ENCODE assay signal across 20 cellular contexts in the genomic region with DNA sequence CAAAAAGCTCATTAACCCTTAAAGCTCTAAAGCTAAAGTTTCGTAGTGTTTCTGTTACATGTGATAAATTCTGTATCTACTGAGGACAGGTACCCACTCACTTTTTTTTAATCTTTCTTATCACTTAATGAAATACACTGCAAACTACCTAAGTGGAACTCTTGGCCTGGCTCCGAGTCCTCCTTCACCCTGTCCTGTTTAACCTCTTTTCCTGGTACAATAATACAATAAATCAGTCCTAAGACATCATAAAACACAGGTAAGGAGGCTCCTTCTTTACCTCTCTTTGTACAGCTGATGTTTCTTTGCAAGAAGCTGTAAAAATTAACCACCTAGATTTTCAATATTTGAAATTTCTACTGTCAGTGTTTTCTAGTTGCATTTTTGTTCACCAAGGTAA. TPM values are rescaled to one million over a fixed set of nuclear protein-coding genes. Genes with fewer than 3 reads are reported as not detected.
A peak's percentile ranks its signal among the peaks of the same experiment; 100 is the strongest.
DNase-seq lines count a peak whose midpoint lies in the region; ATAC-seq and TF ChIP-seq lines count a peak whose summit lies in the region.
"Had no signal": no experiment of that assay in that cellular context is flagged by ENCODE, and none has a peak within 500 bp of the region (broad histone marks: within the 10 kb centered on the region; RNA-seq: fewer than 3 reads in every experiment).

No MANE protein-coding gene starts in this region.

- H3K4me3 ChIP-seq in left ventricle myocardium inferior (no peak overlapping the region), mesendoderm (ENCODE audit: low read length) (no peak overlapping the region), gastrocnemius medialis (peak overlapping the region in 1 of 4 donors; percentile 3), transverse colon (no peak overlapping the region), HAP-1 (no peak overlapping the region), vagina (no peak overlapping the region), spleen (no peak overlapping the region)
- H3K4me3 ChIP-seq: GM23338 had no signal

- H3K79me1 ChIP-seq in mesendoderm (ENCODE audit: low read length): peaks cover 1% of the 10 kb centered on the region

- peak overlapping the region; percentile 96 for H2BK15ac ChIP-seq in mesendoderm (replicated peaks; ENCODE audit: low read depth)

- H3K4me2 ChIP-seq in mesendoderm (ENCODE audit: low read length): no peak overlapping the region
- H3K4me2 ChIP-seq: GM23338 had no signal

- TF ChIP-seq POLR2A in gastrocnemius medialis (IDR thresholded peaks at IDR 0.05) (no peak), transverse colon (IDR thresholded peaks at IDR 0.05) (no peak), vagina (IDR thresholded peaks at IDR 0.05) (no peak), spleen (IDR thresholded peaks at IDR 0.05) (no peak)

- H3K56ac ChIP-seq in mesendoderm (ENCODE audit: low read length): peak overlapping the region; percentile 22

- H4K8ac ChIP-seq in mesendoderm (ENCODE audit: low read depth, low read length): no peak overlapping the region

- H3K27me3 ChIP-seq in left ventricle myocardium inferior (ENCODE audit: low read depth): no peaks in the 10 kb centered on the region
- H3K27me3 ChIP-seq in mesendoderm (ENCODE audit: insufficient read depth, low read length, poor library complexity): no peaks in the 10 kb centered on the region
- no peaks in the 10 kb centered on the region for H3K27me3 ChIP-seq in gastrocnemius medialis
- H3K27me3 ChIP-seq in transverse colon: no peaks in the 10 kb centered on the region
- H3K27me3 ChIP-seq in HAP-1 (ENCODE audit: low read depth): no peaks in the 10 kb centered on the region
- H3K27me3 ChIP-seq in vagina: no peaks in the 10 kb centered on the region
- H3K27me3 ChIP-seq in spleen (replicated peaks in 1 of 7): no peaks in the 10 kb centered on the region

- ATAC-seq in gastrocnemius medialis: no peak
- ATAC-seq: GM23338 had no signal

- TF ChIP-seq CTCF in left ventricle myocardium inferior (IDR thresholded peaks at IDR 0.05; ENCODE audit: borderline replicate concordance) (no peak), gastrocnemius medialis (IDR thresholded peaks at IDR 0.05 in 4 of 5, conservative IDR thresholded peaks at IDR 0.05 in 1 of 5) (no peak), transverse colon (IDR thresholded peaks at IDR 0.05) (no peak), vagina (IDR thresholded peaks at IDR 0.05) (no peak), spleen (IDR thresholded peaks at IDR 0.05 in 8 of 11, conservative IDR thresholded peaks at IDR 0.05 in 3 of 11) (no peak)

- H4K5ac ChIP-seq in mesendoderm (ENCODE audit: low read length): no peak overlapping the region

- H2AK5ac ChIP-seq in mesendoderm (ENCODE audit: low read length): no peak overlapping the region

- H2BK120ac ChIP-seq in mesendoderm (ENCODE audit: low read depth, low read length): no peak overlapping the region

- peaks cover 86% of the 10 kb centered on the region for H3K4me1 ChIP-seq in left ventricle myocardium inferior
- H3K4me1 ChIP-seq in mesendoderm (ENCODE audit: control insufficient read depth, low read depth, low read length): peaks cover 5% of the 10 kb centered on the region
- H3K4me1 ChIP-seq in gastrocnemius medialis: peaks cover 61 to 69% of the 10 kb centered on the region in 2 donors
- peaks cover 9 to 41% (median 20%) of the 10 kb centered on the region in 4 donors for H3K4me1 ChIP-seq in transverse colon
- H3K4me1 ChIP-seq in HAP-1: peaks cover 21% of the 10 kb centered on the region
- H3K4me1 ChIP-seq in vagina: peaks cover 33% of the 10 kb centered on the region
- no peaks in the 10 kb centered on the region for H3K4me1 ChIP-seq in spleen

- H2BK5ac ChIP-seq in mesendoderm (ENCODE audit: low read length): no peak overlapping the region

- peak overlapping the region; percentile 90 for H3K27ac ChIP-seq in left ventricle myocardium inferior (replicated peaks)
- no peak overlapping the region for H3K27ac ChIP-seq in mesendoderm (ENCODE audit: low read depth, low read length)
- peak overlapping the region; percentile 24 to 93 (median 75) for H3K27ac ChIP-seq in gastrocnemius medialis
- H3K27ac ChIP-seq in transverse colon: peak overlapping the region in 2 of 4 donors; percentile 19 to 47
- H3K27ac ChIP-seq in vagina: no peak overlapping the region
- no peak overlapping the region for H3K27ac ChIP-seq in spleen

- H3K36me3 ChIP-seq in left ventricle myocardium inferior (no peaks in the 10 kb centered on the region), mesendoderm (ENCODE audit: control insufficient read depth, insufficient read depth, low read length) (no peaks in the 10 kb centered on the region), gastrocnemius medialis (no peaks in the 10 kb centered on the region), transverse colon (no peaks in the 10 kb centered on the region), HAP-1 (replicated peaks) (no peaks in the 10 kb centered on the region), vagina (no peaks in the 10 kb centered on the region), spleen (no peaks in the 10 kb centered on the region)

- no CpG with 5 or more reads among the region's 2 CpGs for WGBS in mesendoderm (ENCODE audit: extremely low coverage, insufficient coverage, low lambda C conversion rate)
- WGBS in transverse colon (ENCODE audit: low coverage in 1 of 2), 2 donors: 55 to 63% methylated on average over 2 of the region's 2 CpGs
- WGBS in spleen, 5 donors: 83 to 92% (median 88%) methylated on average over 2 of the region's 2 CpGs

- in situ Hi-C loops in gastrocnemius medialis (cut with MboI; ENCODE audit: low sequenced_read_pairs in 4 of 4): no loop called here
- in situ Hi-C loops in transverse colon (cut with MboI; ENCODE audit: low pct_ligation_motif_present in 1 of 4, low pct_unique_long_range_greater_than_20kb in 1 of 4, low sequenced_read_pairs in 3 of 4): no loop called here
- in situ Hi-C loops in HAP-1 (cut with MboI; ENCODE audit: low sequenced_read_pairs): no loop called here

- no peak overlapping the region for H3K4ac ChIP-seq in mesendoderm (ENCODE audit: low read depth, low read length)

- H3K79me2 ChIP-seq in mesendoderm (ENCODE audit: control insufficient read depth, insufficient read depth, low read length): no peaks in the 10 kb centered on the region

- intact Hi-C loops in left ventricle myocardium inferior (cut with micrococcal nuclease) (loop anchor here (10.0 kb wide), 1 partner anchor 62 kb away; no protein-coding TSS in a partner anchor), cardiac septum (cut with DNase I) (no loop called here), gastrocnemius medialis (cut with DNase I; ENCODE audit: low total_unique reads) (no loop called here), transverse colon (cut with DNase I; ENCODE audit: low total_unique reads) (no loop called here), vagina (cut with DNase I) (no loop called here), spleen (cut with DNase I; ENCODE audit: low total_unique reads) (no loop called here)

- no peak overlapping the region for H3K23ac ChIP-seq in mesendoderm (ENCODE audit: low read length)

- H3K9me3 ChIP-seq in left ventricle myocardium inferior (replicated peaks) (no peaks in the 10 kb centered on the region), gastrocnemius medialis (no peaks in the 10 kb centered on the region), transverse colon (no peaks in the 10 kb centered on the region), HAP-1 (no peaks in the 10 kb centered on the region), vagina (no peaks in the 10 kb centered on the region), spleen (no peaks in the 10 kb centered on the region)

- H3K18ac ChIP-seq in mesendoderm (ENCODE audit: low read length): peak overlapping the region; percentile 80

- no peak overlapping the region for H3K9ac ChIP-seq in mesendoderm (ENCODE audit: low read length)

- no peak for DNase-seq in left ventricle myocardium inferior
- DNase-seq in cardiac septum (ENCODE audit: low spot score): no peak
- no peak for DNase-seq in mesendoderm
- DNase-seq in gastrocnemius medialis: no peak
- DNase-seq in transverse colon: peak; percentile 40
- no peak for DNase-seq in HAP-1 (ENCODE audit: low spot score in 2 of 2)
- DNase-seq in vagina (ENCODE audit: extremely low spot score in 2 of 2): no peak
- no peak for DNase-seq in spleen
- DNase-seq: C1 segment of cervical spinal cord; Calu3; CD4-positive, alpha-beta memory T cell; COR-L47; DMS53; DMS79 treated with DMSO at 0.1 percent for 48 hours; GF-D8; H9; HFFc6 had no signal

- no peak for TF ChIP-seq EP300 in transverse colon (IDR thresholded peaks at IDR 0.05; ENCODE audit: low read depth)

RNA-seq across cellular contexts. Expression of gene SEMA6D, which starts 15.8 kb away (rescaled TPM):
- total RNA-seq in left ventricle myocardium inferior (12.4 TPM), cardiac septum (9.9 TPM), gastrocnemius medialis (1 to 10 TPM in 3 of 4 donors, under 1 TPM in 1; 0.97 to 5.9 (median 2.7) TPM), transverse colon (10 to 100 TPM; 23.3 to 59.4 (median 42.7) TPM), vagina (34.9 TPM), spleen (1 to 10 TPM; 1.3 to 6.5 (median 2.6) TPM)
- polyA plus RNA-seq in mesendoderm (2013, experiment 1 of 2): 1.9 TPM
- polyA plus RNA-seq in mesendoderm (2013, experiment 2 of 2): 1.6 TPM
- under 1 TPM; 0.52 to 0.85 (median 0.77) TPM for polyA plus RNA-seq in spleen
- total RNA-seq: A172; Calu3; CD4-positive, alpha-beta memory T cell; G401 had no signal
- polyA plus RNA-seq: CD4-positive, alpha-beta memory T cell had no signal

Comparison
In these comparisons a context has a peak if more than half of its experiments do, and no peak if none do; other contexts are left out.
1. H3K27ac ChIP-seq: peak in left ventricle myocardium inferior (single experiment) and gastrocnemius medialis (4 of 4); none in mesendoderm (single experiment), vagina (single experiment) and spleen (0 of 8).